30 cellular contexts compared by ENCODE assay signal in genomic region chr6:107543088-107543487, GRCh38. TPM values are rescaled to one million over a fixed set of nuclear protein-coding genes. Genes with fewer than 3 reads are reported as not detected.
A peak's percentile ranks its signal among the peaks of the same experiment; 100 is the strongest.
DNase-seq lines count a peak whose midpoint lies in the region; ATAC-seq, FAIRE-seq and TF ChIP-seq lines count a peak whose summit lies in the region.
"Had no signal": no experiment of that assay in that cellular context is flagged by ENCODE, and none has a peak within 500 bp of the region (broad histone marks: within the 10 kb centered on the region; RNA-seq: fewer than 3 reads in every experiment).

No MANE protein-coding gene starts in this region.

- no peaks in the 10 kb centered on the region for H3K36me3 ChIP-seq in gastroesophageal sphincter
- H3K36me3 ChIP-seq in left ventricle myocardium inferior = no peaks in the 10 kb centered on the region
- H3K36me3 ChIP-seq in neural progenitor cell = no peaks in the 10 kb centered on the region
- no peaks in the 10 kb centered on the region for H3K36me3 ChIP-seq in PC-9 (ENCODE audit: low read depth)

- peak; percentile 56 for DNase-seq in left ventricle myocardium inferior
- no peak for DNase-seq in neural progenitor cell (ENCODE audit: low spot score)
- DNase-seq in D721Med (ENCODE audit: insufficient read length, low spot score) = no peak
- no peak for DNase-seq in SIG-M5 treated with dmso at 0.1 percent for 504 hours (lab: John Stamatoyannopoulos, UW; ENCODE audit: unreplicated experiment)
- DNase-seq in PC-9 = no peak
- no peak for DNase-seq in central memory CD4-positive, alpha-beta T cell
- DNase-seq: C1 segment of cervical spinal cord; CD4-positive, alpha-beta memory T cell; COR-L47; DMS79; EL; GDM1; H9; Kasumi-1; MV-4-11; NCI-H1105; NCI-H146; NCI-H1930; NCI-H446; NCI-H524 treated with DMSO at 0.1 percent for 48 hours; NK-92 treated with Interleukin-12 subunit alpha and Interleukin-12 subunit beta, amount 100 ng/mL, for 24 hours; PC-3; SHP77 had no signal

- H3K4me2 ChIP-seq in neural progenitor cell (no peak overlapping the region), PC-9 (no peak overlapping the region)
- H3K4me2 ChIP-seq: A549, GM23338 had no signal

- intact Hi-C loops in left ventricle myocardium inferior (cut with micrococcal nuclease) (no loop called here), PC-9 (cut with micrococcal nuclease; ENCODE audit: unreplicated experiment) (no loop called here)

- H3F3A ChIP-seq in neural progenitor cell (ENCODE audit: low read depth) = no peaks in the 10 kb centered on the region
- H3F3A ChIP-seq in PC-9 (ENCODE audit: insufficient read depth, low read depth) = no peaks in the 10 kb centered on the region

- H3K79me2 ChIP-seq in neural progenitor cell (ENCODE audit: low read depth) (peaks cover 3% of the 10 kb centered on the region), PC-9 (ENCODE audit: low read depth) (no peaks in the 10 kb centered on the region)

- peaks cover 32% of the 10 kb centered on the region for H3K4me1 Mint-ChIP-seq in neural progenitor cell
- H3K4me1 Mint-ChIP-seq: CD4-positive, alpha-beta memory T cell had no signal

- H3K4me3 Mint-ChIP-seq in neural progenitor cell = no peak overlapping the region
- H3K4me3 Mint-ChIP-seq: CD4-positive, alpha-beta memory T cell; GM23338; H9 had no signal

- no peak for FAIRE-seq in D721Med (lab: Jason Lieb, UNC)
- FAIRE-seq: A549, GM12878, HTR-8/SVneo, K562 had no signal

- no peaks in the 10 kb centered on the region for H3K9me2 ChIP-seq in PC-9 (ENCODE audit: insufficient read depth)

- peak overlapping the region; percentile 44 for H3K27ac Mint-ChIP-seq in neural progenitor cell
- H3K27ac Mint-ChIP-seq: GM23338 had no signal

- ATAC-seq in gastroesophageal sphincter = peak; percentile 32
- ATAC-seq: A549, GM12878, GM23338, K562, PC-3 had no signal

- TF ChIP-seq CTCF in gastroesophageal sphincter (IDR thresholded peaks at IDR 0.05) = no peak
- no peak for TF ChIP-seq CTCF in left ventricle myocardium inferior (IDR thresholded peaks at IDR 0.05; ENCODE audit: borderline replicate concordance)
- TF ChIP-seq CTCF in neural progenitor cell (IDR thresholded peaks at IDR 0.05) = no peak
- no peak for TF ChIP-seq CTCF in D721Med (IDR thresholded peaks at IDR 0.05; ENCODE audit: insufficient read depth, missing control alignments)
- TF ChIP-seq CTCF in PC-9 (conservative IDR thresholded peaks at IDR 0.05) = no peak

- TF ChIP-seq EP300 in gastroesophageal sphincter (IDR thresholded peaks at IDR 0.05) = no peak

- no peaks in the 10 kb centered on the region for H3K9me3 Mint-ChIP-seq in neural progenitor cell
- H3K9me3 Mint-ChIP-seq: GM23338, H9 had no signal

- peaks cover 0 to 23% (median 2%) of the 10 kb centered on the region in 3 donors for H3K4me1 ChIP-seq in gastroesophageal sphincter
- H3K4me1 ChIP-seq in left ventricle myocardium inferior = peaks cover 65% of the 10 kb centered on the region
- H3K4me1 ChIP-seq in neural progenitor cell = peaks cover 36% of the 10 kb centered on the region
- no peaks in the 10 kb centered on the region for H3K4me1 ChIP-seq in PC-9 (replicated peaks; ENCODE audit: insufficient read depth)

- WGBS in gastroesophageal sphincter (ENCODE audit: low coverage in 1 of 2), 2 donors = 35 to 50% methylated on average over 1 to 2 of the region's 2 CpGs

- H3K27me3 ChIP-seq in gastroesophageal sphincter = no peaks in the 10 kb centered on the region
- H3K27me3 ChIP-seq in left ventricle myocardium inferior (ENCODE audit: low read depth) = no peaks in the 10 kb centered on the region
- H3K27me3 ChIP-seq in neural progenitor cell = no peaks in the 10 kb centered on the region
- no peaks in the 10 kb centered on the region for H3K27me3 ChIP-seq in PC-9 (ENCODE audit: insufficient read depth, low read depth)

- no peak overlapping the region for H3K27ac ChIP-seq in gastroesophageal sphincter
- peak overlapping the region; percentile 57 for H3K27ac ChIP-seq in left ventricle myocardium inferior (replicated peaks)
- no peak overlapping the region for H3K27ac ChIP-seq in neural progenitor cell
- no peak overlapping the region for H3K27ac ChIP-seq in PC-9
- H3K27ac ChIP-seq: A549, SK-N-MC had no signal

- TF ChIP-seq POLR2A in gastroesophageal sphincter (IDR thresholded peaks at IDR 0.05) = no peak

- no peak overlapping the region for H3K9ac ChIP-seq in neural progenitor cell

- CTCF ChIA-PET in PC-9 (lab: Charles Lee) = no interaction called here

- no TSS peak for BruUV-seq in PC-9 (replicated peaks; lab: Mats Ljungman, UMichigan)

- H2AFZ ChIP-seq in neural progenitor cell (replicated peaks) (no peak overlapping the region), PC-9 (no peak overlapping the region)
- H2AFZ ChIP-seq: GM23338 had no signal

- H3K4me3 ChIP-seq in gastroesophageal sphincter = no peak overlapping the region
- no peak overlapping the region for H3K4me3 ChIP-seq in left ventricle myocardium inferior
- no peak overlapping the region for H3K4me3 ChIP-seq in neural progenitor cell
- H3K4me3 ChIP-seq in PC-9 = no peak overlapping the region
- H3K4me3 ChIP-seq: A549, GM12878, GM23338, K562, SK-N-MC had no signal

- H3K9me3 ChIP-seq in gastroesophageal sphincter (no peaks in the 10 kb centered on the region), left ventricle myocardium inferior (replicated peaks) (no peaks in the 10 kb centered on the region), neural progenitor cell (ENCODE audit: low read depth) (no peaks in the 10 kb centered on the region), PC-9 (ENCODE audit: insufficient read depth, low read depth) (no peaks in the 10 kb centered on the region)
- H3K9me3 ChIP-seq: A549 had no signal

- no peaks in the 10 kb centered on the region for H4K20me1 ChIP-seq in neural progenitor cell (ENCODE audit: low read depth)
- no peaks in the 10 kb centered on the region for H4K20me1 ChIP-seq in PC-9 (ENCODE audit: insufficient read depth)

- H3K36me3 Mint-ChIP-seq in neural progenitor cell = peaks cover 23% of the 10 kb centered on the region
- H3K36me3 Mint-ChIP-seq: CD4-positive, alpha-beta memory T cell had no signal

- no peaks in the 10 kb centered on the region for H3K27me3 Mint-ChIP-seq in neural progenitor cell (ENCODE audit: insufficient read depth, low read depth)

- POLR2A ChIA-PET in PC-9 (lab: Charles Lee; ENCODE audit: unreplicated experiment) = interaction anchor here (0.6 kb wide), 1 partner anchor 197 kb away, joined by 4 read pairs; no protein-coding TSS in a partner anchor

RNA-seq across cellular contexts. Expression of gene SOBP, which starts 53.2 kb away (rescaled TPM):
- 10 to 100 TPM; 16.2 to 29.9 (median 19.2) TPM for total RNA-seq in gastroesophageal sphincter
- 22.9 TPM for total RNA-seq in left ventricle myocardium inferior
- total RNA-seq in neural progenitor cell (ENCODE audit: low replicate concordance) = 11.0 and 12.6 TPM in 2 replicates
- 0.22 TPM in 1 of 2 replicates, not detected in the other for total RNA-seq in PC-9 (2021)
- total RNA-seq: CD4-positive, alpha-beta memory T cell had no signal
